1 cellular context compared by ENCODE assay signal in the genomic region with DNA sequence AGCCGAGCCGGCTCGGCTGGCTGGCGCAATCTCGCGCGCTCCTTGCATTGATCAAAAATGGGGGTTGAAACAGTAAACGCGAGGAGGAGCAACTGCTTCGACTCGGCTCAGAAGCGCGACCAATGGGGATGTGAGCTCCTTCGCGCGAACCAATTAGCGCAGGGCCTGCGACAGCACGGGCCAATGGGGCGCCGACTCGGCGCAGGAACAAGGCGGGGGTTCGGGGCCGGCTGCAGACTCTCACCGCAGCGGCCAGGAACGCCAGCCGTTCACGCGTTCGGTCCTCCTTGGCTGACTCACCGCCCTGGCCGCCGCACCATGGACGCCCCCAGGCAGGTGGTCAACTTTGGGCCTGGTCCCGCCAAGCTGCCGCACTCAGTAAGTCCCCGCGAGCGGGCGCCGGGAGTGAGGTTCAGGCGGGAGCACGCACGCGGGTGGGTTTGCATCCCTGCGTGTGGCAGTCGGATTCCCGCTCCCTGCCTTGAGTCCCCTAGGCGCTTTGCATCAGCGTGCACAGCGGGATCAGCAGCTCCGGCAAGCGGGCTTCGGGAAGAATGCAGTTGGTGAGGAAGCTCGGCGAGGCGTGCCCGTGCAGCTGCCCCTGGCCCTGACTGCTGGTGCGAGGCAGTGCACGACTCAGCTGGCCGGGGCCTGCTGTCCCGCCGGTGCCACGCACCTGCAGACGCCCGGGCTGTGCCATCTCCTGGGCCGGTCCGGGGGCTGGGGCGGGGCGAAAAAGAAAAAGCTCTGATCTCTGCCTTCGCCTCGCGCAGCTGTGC.
TF ChIP-seq lines count a peak whose summit lies in the region.

A gene (plus strand): TSS at position 233 of the 779 bp plus-strand sequence. CDS start 86 bp downstream, at position 319.

TF ChIP-seq in HepG2, 621 proteins besides CTCF, POLR2A, EP300 and RAD21 (continued from another document):
- TF ChIP-seq, protein P1, sequence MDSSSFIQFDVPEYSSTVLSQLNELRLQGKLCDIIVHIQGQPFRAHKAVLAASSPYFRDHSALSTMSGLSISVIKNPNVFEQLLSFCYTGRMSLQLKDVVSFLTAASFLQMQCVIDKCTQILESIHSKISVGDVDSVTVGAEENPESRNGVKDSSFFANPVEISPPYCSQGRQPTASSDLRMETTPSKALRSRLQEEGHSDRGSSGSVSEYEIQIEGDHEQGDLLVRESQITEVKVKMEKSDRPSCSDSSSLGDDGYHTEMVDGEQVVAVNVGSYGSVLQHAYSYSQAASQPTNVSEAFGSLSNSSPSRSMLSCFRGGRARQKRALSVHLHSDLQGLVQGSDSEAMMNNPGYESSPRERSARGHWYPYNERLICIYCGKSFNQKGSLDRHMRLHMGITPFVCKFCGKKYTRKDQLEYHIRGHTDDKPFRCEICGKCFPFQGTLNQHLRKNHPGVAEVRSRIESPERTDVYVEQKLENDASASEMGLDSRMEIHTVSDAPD (CRISPR knock-in tag; IDR thresholded peaks at IDR 0.05): no peak
- no peak for TF ChIP-seq SOX13 (IDR thresholded peaks at IDR 0.05)
- TF ChIP-seq SOX13 (CRISPR knock-in tag; conservative IDR thresholded peaks at IDR 0.05 in 1 of 2, IDR thresholded peaks at IDR 0.05 in 1 of 2): no peak
- TF ChIP-seq SMARCE1 (IDR thresholded peaks at IDR 0.05; ENCODE audit: borderline replicate concordance): no peak
- TF ChIP-seq ZNF768 (CRISPR knock-in tag; IDR thresholded peaks at IDR 0.05): peak; percentile 63; the same call in 1 of the 2 replicates
- TF ChIP-seq HMG20B (CRISPR knock-in tag; conservative IDR thresholded peaks at IDR 0.05): no peak
- peak; percentile 90 for TF ChIP-seq ZNF430 (CRISPR knock-in tag; IDR thresholded peaks at IDR 0.05)
- TF ChIP-seq AKAP8 (CRISPR knock-in tag; IDR thresholded peaks at IDR 0.05): peak; percentile 57; the same call in 1 of the 2 replicates
- peak; percentile 71 for TF ChIP-seq MED13 (CRISPR knock-in tag; IDR thresholded peaks at IDR 0.05)
- TF ChIP-seq KMT2B (CRISPR knock-in tag; IDR thresholded peaks at IDR 0.05): peak; percentile 81
- TF ChIP-seq, protein P2, sequence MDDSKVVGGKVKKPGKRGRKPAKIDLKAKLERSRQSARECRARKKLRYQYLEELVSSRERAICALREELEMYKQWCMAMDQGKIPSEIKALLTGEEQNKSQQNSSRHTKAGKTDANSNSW (CRISPR knock-in tag; IDR thresholded peaks at IDR 0.05; ENCODE audit: borderline replicate concordance): no peak
- peak; percentile 82 for TF ChIP-seq GABPB1 (CRISPR knock-in tag; IDR thresholded peaks at IDR 0.05)
- no peak for TF ChIP-seq DPF2 (CRISPR knock-in tag; IDR thresholded peaks at IDR 0.05; ENCODE audit: borderline replicate concordance, low read depth)
- no peak; the same call in 1 of the 2 replicates for TF ChIP-seq BRCA1 (CRISPR knock-in tag; IDR thresholded peaks at IDR 0.05)
- TF ChIP-seq, protein P3, sequence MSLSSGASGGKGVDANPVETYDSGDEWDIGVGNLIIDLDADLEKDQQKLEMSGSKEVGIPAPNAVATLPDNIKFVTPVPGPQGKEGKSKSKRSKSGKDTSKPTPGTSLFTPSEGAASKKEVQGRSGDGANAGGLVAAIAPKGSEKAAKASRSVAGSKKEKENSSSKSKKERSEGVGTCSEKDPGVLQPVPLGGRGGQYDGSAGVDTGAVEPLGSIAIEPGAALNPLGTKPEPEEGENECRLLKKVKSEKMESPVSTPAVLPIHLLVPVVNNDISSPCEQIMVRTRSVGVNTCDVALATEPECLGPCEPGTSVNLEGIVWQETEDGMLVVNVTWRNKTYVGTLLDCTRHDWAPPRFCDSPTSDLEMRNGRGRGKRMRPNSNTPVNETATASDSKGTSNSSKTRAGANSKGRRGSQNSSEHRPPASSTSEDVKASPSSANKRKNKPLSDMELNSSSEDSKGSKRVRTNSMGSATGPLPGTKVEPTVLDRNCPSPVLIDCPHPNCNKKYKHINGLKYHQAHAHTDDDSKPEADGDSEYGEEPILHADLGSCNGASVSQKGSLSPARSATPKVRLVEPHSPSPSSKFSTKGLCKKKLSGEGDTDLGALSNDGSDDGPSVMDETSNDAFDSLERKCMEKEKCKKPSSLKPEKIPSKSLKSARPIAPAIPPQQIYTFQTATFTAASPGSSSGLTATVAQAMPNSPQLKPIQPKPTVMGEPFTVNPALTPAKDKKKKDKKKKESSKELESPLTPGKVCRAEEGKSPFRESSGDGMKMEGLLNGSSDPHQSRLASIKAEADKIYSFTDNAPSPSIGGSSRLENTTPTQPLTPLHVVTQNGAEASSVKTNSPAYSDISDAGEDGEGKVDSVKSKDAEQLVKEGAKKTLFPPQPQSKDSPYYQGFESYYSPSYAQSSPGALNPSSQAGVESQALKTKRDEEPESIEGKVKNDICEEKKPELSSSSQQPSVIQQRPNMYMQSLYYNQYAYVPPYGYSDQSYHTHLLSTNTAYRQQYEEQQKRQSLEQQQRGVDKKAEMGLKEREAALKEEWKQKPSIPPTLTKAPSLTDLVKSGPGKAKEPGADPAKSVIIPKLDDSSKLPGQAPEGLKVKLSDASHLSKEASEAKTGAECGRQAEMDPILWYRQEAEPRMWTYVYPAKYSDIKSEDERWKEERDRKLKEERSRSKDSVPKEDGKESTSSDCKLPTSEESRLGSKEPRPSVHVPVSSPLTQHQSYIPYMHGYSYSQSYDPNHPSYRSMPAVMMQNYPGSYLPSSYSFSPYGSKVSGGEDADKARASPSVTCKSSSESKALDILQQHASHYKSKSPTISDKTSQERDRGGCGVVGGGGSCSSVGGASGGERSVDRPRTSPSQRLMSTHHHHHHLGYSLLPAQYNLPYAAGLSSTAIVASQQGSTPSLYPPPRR (CRISPR knock-in tag; IDR thresholded peaks at IDR 0.05; ENCODE audit: borderline replicate concordance): no peak
- TF ChIP-seq, protein P4, sequence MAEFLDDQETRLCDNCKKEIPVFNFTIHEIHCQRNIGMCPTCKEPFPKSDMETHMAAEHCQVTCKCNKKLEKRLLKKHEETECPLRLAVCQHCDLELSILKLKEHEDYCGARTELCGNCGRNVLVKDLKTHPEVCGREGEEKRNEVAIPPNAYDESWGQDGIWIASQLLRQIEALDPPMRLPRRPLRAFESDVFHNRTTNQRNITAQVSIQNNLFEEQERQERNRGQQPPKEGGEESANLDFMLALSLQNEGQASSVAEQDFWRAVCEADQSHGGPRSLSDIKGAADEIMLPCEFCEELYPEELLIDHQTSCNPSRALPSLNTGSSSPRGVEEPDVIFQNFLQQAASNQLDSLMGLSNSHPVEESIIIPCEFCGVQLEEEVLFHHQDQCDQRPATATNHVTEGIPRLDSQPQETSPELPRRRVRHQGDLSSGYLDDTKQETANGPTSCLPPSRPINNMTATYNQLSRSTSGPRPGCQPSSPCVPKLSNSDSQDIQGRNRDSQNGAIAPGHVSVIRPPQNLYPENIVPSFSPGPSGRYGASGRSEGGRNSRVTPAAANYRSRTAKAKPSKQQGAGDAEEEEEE (CRISPR knock-in tag; IDR thresholded peaks at IDR 0.05; ENCODE audit: borderline replicate concordance): no peak
- TF ChIP-seq, protein P5, sequence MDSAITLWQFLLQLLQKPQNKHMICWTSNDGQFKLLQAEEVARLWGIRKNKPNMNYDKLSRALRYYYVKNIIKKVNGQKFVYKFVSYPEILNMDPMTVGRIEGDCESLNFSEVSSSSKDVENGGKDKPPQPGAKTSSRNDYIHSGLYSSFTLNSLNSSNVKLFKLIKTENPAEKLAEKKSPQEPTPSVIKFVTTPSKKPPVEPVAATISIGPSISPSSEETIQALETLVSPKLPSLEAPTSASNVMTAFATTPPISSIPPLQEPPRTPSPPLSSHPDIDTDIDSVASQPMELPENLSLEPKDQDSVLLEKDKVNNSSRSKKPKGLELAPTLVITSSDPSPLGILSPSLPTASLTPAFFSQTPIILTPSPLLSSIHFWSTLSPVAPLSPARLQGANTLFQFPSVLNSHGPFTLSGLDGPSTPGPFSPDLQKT (CRISPR knock-in tag; IDR thresholded peaks at IDR 0.05; ENCODE audit: borderline replicate concordance): no peak
- TF ChIP-seq STAG1 (CRISPR knock-in tag; IDR thresholded peaks at IDR 0.05): 0 out of 2 replicates have a peak, but pooled peaks have one; percentile 5
- TF ChIP-seq PAWR (CRISPR knock-in tag; IDR thresholded peaks at IDR 0.05; ENCODE audit: borderline replicate concordance): 0 out of 2 replicates have a peak, but pooled peaks have one; percentile 16
- TF ChIP-seq CHD4 (IDR thresholded peaks at IDR 0.05; ENCODE audit: borderline replicate concordance, low read length): no peak
- no peak for TF ChIP-seq PCBP1 (IDR thresholded peaks at IDR 0.05; ENCODE audit: borderline replicate concordance, low read depth, low read length)
- TF ChIP-seq NONO (IDR thresholded peaks at IDR 0.05): no peak
- peak; percentile 69 for TF ChIP-seq NONO (CRISPR knock-in tag; conservative IDR thresholded peaks at IDR 0.05)
- TF ChIP-seq TMF1 (CRISPR knock-in tag; IDR thresholded peaks at IDR 0.05; ENCODE audit: low read depth): peak; percentile 90
- no peak for TF ChIP-seq FOXP1 (IDR thresholded peaks at IDR 0.05)
- no peak for TF ChIP-seq FOXP1 (CRISPR knock-in tag; IDR thresholded peaks at IDR 0.05)
